In genomic region chr13:37905736-37906135, GRCh38 we compare ENCODE assay signal across 17 cellular contexts. TPM values are rescaled to one million over a fixed set of nuclear protein-coding genes. Genes with fewer than 3 reads are reported as not detected.
"Had no signal": no experiment of that assay in that cellular context is flagged by ENCODE, and none has a peak within 500 bp of the region (broad histone marks: within the 10 kb centered on the region; RNA-seq: fewer than 3 reads in every experiment).

No MANE protein-coding gene starts in this region.

- H3K36me3 ChIP-seq: cardiac muscle cell, colonic mucosa, esophagus squamous epithelium, heart right ventricle, upper lobe of right lung had no signal

- H3K9me3 ChIP-seq: colonic mucosa, esophagus squamous epithelium, mucosa of descending colon had no signal

- ATAC-seq: activated naive CD4-positive, alpha-beta T cell treated with anti-CD3 and anti-CD28 coated beads, Interleukin-2, amount 50 U/mL, for 72 hours; foreskin keratinocyte; heart right ventricle; left lobe of liver; mucosa of descending colon; natural killer cell treated with Interleukin-12 subunit alpha and Interleukin-12 subunit beta and Interleukin-15 and Interleukin-18, amount 100 ng/mL, for 72 hours; sciatic nerve; stimulated activated naive CD8-positive, alpha-beta T cell treated with anti-CD3 and anti-CD28 coated beads, Interleukin-15, Interleukin-2, amounts not matched to agents 100 U/mL and 50 U/mL, for 24 hours; upper lobe of right lung had no signal

- H3K27ac ChIP-seq: cardiac muscle cell, colonic mucosa, esophagus squamous epithelium, foreskin keratinocyte, heart right ventricle, upper lobe of right lung had no signal

- DNase-seq: activated T-cell treated with anti-CD3 and anti-CD28 coated beads, Interleukin-2, amount 50 U/mL, for 1 hour; amygdala; colonic mucosa; esophagus squamous epithelium; foreskin keratinocyte; heart right ventricle; islet precursor cell; mucosa of descending colon; stimulated activated CD4-positive, alpha-beta T cell treated with anti-CD3 and anti-CD28 coated beads, Interleukin-12 subunit alpha, Interleukin-12 subunit beta, amount 100 ng/mL, for 4 hours; stimulated activated CD4-positive, alpha-beta T cell treated with anti-CD3 and anti-CD28 coated beads, Interleukin-2, amount 100 ng/mL, for 48 hours; stimulated activated naive CD8-positive, alpha-beta T cell treated with anti-CD3 and anti-CD28 coated beads, Interleukin-15, Interleukin-2, amounts not matched to agents 100 U/mL and 50 U/mL, for 24 hours; upper lobe of right lung had no signal

- H3K27me3 ChIP-seq: cardiac muscle cell, colonic mucosa, esophagus squamous epithelium, foreskin keratinocyte, heart right ventricle, upper lobe of right lung had no signal

- H3K4me3 ChIP-seq: cardiac muscle cell, colonic mucosa, esophagus squamous epithelium, heart right ventricle, mucosa of descending colon, upper lobe of right lung had no signal

- H3K4me1 ChIP-seq: colonic mucosa, esophagus squamous epithelium, foreskin keratinocyte, heart right ventricle, upper lobe of right lung had no signal

RNA-seq across cellular contexts. Expression of gene TRPC4, which starts 36.2 kb away (rescaled TPM):
- total RNA-seq: activated naive CD4-positive, alpha-beta T cell treated with anti-CD3 and anti-CD28 coated beads, Interleukin-2, amount 50 U/mL, for 72 hours; foreskin keratinocyte; natural killer cell treated with Interleukin-12 subunit alpha and Interleukin-12 subunit beta and Interleukin-15 and Interleukin-18, amount 100 ng/mL, for 72 hours had no signal
- polyA plus RNA-seq: foreskin keratinocyte had no signal
